ENCODE assay signal across 23 cellular contexts in genomic region chr3:162586591-162586990, GRCh38.
DNase-seq lines count a peak whose midpoint lies in the region; ATAC-seq and TF ChIP-seq lines count a peak whose summit lies in the region.
"Had no signal": no experiment of that assay in that cellular context is flagged by ENCODE, and none has a peak within 500 bp of the region (broad histone marks: within the 10 kb centered on the region; RNA-seq: fewer than 3 reads in every experiment).

No MANE protein-coding gene starts in this region.

- H3K4me1 ChIP-seq in GM23338 (ENCODE audit: insufficient read depth): no peaks in the 10 kb centered on the region
- H3K4me1 ChIP-seq: breast epithelium, psoas muscle, tibial artery had no signal

- H3K4me1 Mint-ChIP-seq in GM23338: peaks cover 2% of the 10 kb centered on the region; the same call in 2 of the 3 replicates
- H3K4me1 Mint-ChIP-seq: activated CD4-positive, alpha-beta memory T cell treated with anti-CD3 and anti-CD28 coated beads, Interleukin-2, amount 10 ng/mL, durations not matched to agents 7 days and 5 days; activated naive CD4-positive, alpha-beta T cell treated with anti-CD3 and anti-CD28 coated beads, Interleukin-2, amount 50 U/mL, for 24 hours; memory B cell; stimulated activated memory B cell treated with anti-CD40 and anti-IgM and Interleukin-4, amounts not matched to agents 10 μg/mL and 1 μg/mL and 100 μg/mL, for 72 hours had no signal

- H3K79me2 ChIP-seq in GM23338 (replicated peaks; ENCODE audit: insufficient read depth): no peaks in the 10 kb centered on the region

- H3K27ac Mint-ChIP-seq in GM23338: no peak overlapping the region
- H3K27ac Mint-ChIP-seq: activated CD4-positive, alpha-beta memory T cell treated with anti-CD3 and anti-CD28 coated beads, Interleukin-2, amount 10 ng/mL, durations not matched to agents 7 days and 5 days; activated naive CD4-positive, alpha-beta T cell treated with anti-CD3 and anti-CD28 coated beads, Interleukin-2, amount 50 U/mL, for 24 hours; memory B cell; stimulated activated memory B cell treated with anti-CD40 and anti-IgM and Interleukin-4, amounts not matched to agents 10 μg/mL and 1 μg/mL and 100 μg/mL, for 72 hours had no signal

- peak overlapping the region; percentile 7; the same call in 1 of the 2 replicates for H2AFZ ChIP-seq in GM23338

- no peak overlapping the region for H3K4me2 ChIP-seq in GM23338

- no peak for ATAC-seq in GM23338
- ATAC-seq in HG03342 (IDR thresholded peaks at IDR 0.05; ENCODE audit: unreplicated experiment): no peak
- ATAC-seq: activated T-cell treated with anti-CD3 and anti-CD28 coated beads, Interleukin-2, amount 50 U/mL, for 4 hours; psoas muscle; stimulated activated memory B cell treated with anti-CD40 and anti-IgM and Interleukin-4, amounts not matched to agents 10 μg/mL and 1 μg/mL and 100 μg/mL, for 72 hours had no signal

- no peaks in the 10 kb centered on the region for H3K36me3 ChIP-seq in GM23338 (ENCODE audit: insufficient read depth)
- H3K36me3 ChIP-seq: breast epithelium, tibial artery had no signal

- peaks cover 7% of the 10 kb centered on the region; the same call in 1 of the 3 replicates for H3K9me3 Mint-ChIP-seq in GM23338
- H3K9me3 Mint-ChIP-seq: nephron; stimulated activated memory B cell treated with anti-CD40 and anti-IgM and Interleukin-4, amounts not matched to agents 10 μg/mL and 1 μg/mL and 100 μg/mL, for 72 hours had no signal

- H3K27ac ChIP-seq in GM23338 (ENCODE audit: low read depth): no peak overlapping the region
- H3K27ac ChIP-seq: breast epithelium, psoas muscle, RWPE1, tibial artery, VCaP had no signal

- TF ChIP-seq CTCF in GM23338 (conservative IDR thresholded peaks at IDR 0.05; ENCODE audit: low read depth in 2 of 2) (no peak), cardiac fibroblast (IDR thresholded peaks at IDR 0.05; ENCODE audit: low read depth, low read length) (no peak)

- DNase-seq in GM23338 (ENCODE audit: low spot score): peak; percentile 27
- DNase-seq in LHCN-M2 (ENCODE audit: low read depth): peak; percentile 61
- DNase-seq in cardiac fibroblast (ENCODE audit: low read depth in 2 of 2): peak; percentile 1 to 16
- DNase-seq in non-pigmented ciliary epithelial cell (ENCODE audit: low read depth): peak; percentile 9
- DNase-seq in activated CD8-positive, alpha-beta memory T cell treated with anti-CD3 and anti-CD28 coated beads for 24 hours: no peak
- DNase-seq in NCI-H1436 treated with DMSO at 0.1 percent for 48 hours (lab: John Stamatoyannopoulos, UW): no peak
- DNase-seq: activated CD4-positive, alpha-beta memory T cell treated with anti-CD3 and anti-CD28 coated beads, Interleukin-2, amount 10 ng/mL, durations not matched to agents 7 days and 5 days; activated T-cell treated with anti-CD3 and anti-CD28 coated beads, Interleukin-2, amount 50 U/mL, for 4 hours; glutamatergic neuron; MM.1S; NCI-H187; NCI-H526 treated with DMSO at 0.1 percent for 48 hours; psoas muscle; SW 1271; tibial artery had no signal

- H3K9me2 ChIP-seq in GM23338 (ENCODE audit: insufficient read depth): no peaks in the 10 kb centered on the region; the same call in 1 of the 2 replicates

- H3K4me3 Mint-ChIP-seq in GM23338: no peak overlapping the region
- H3K4me3 Mint-ChIP-seq: activated CD4-positive, alpha-beta memory T cell treated with anti-CD3 and anti-CD28 coated beads, Interleukin-2, amount 10 ng/mL, durations not matched to agents 7 days and 5 days; activated naive CD4-positive, alpha-beta T cell treated with anti-CD3 and anti-CD28 coated beads, Interleukin-2, amount 50 U/mL, for 24 hours; activated T-cell treated with anti-CD3 and anti-CD28 coated beads, Interleukin-2, amount 50 U/mL, for 4 hours; memory B cell; nephron; stimulated activated memory B cell treated with anti-CD40 and anti-IgM and Interleukin-4, amounts not matched to agents 10 μg/mL and 1 μg/mL and 100 μg/mL, for 72 hours had no signal

- no peaks in the 10 kb centered on the region for H4K20me1 ChIP-seq in GM23338 (replicated peaks; ENCODE audit: insufficient read depth)

- H3K4me3 ChIP-seq in GM23338 (no peak overlapping the region), cardiac fibroblast (replicated peaks in 1 of 2; ENCODE audit: low read depth in 2 of 2, low read length in 2 of 2) (no peak overlapping the region)
- H3K4me3 ChIP-seq: breast epithelium, psoas muscle, tibial artery had no signal

- no peaks in the 10 kb centered on the region for H3K27me3 Mint-ChIP-seq in GM23338 (ENCODE audit: insufficient read depth, low read depth, poor library complexity)
- H3K27me3 Mint-ChIP-seq: activated CD4-positive, alpha-beta memory T cell treated with anti-CD3 and anti-CD28 coated beads, Interleukin-2, amount 10 ng/mL, durations not matched to agents 7 days and 5 days; activated naive CD4-positive, alpha-beta T cell treated with anti-CD3 and anti-CD28 coated beads, Interleukin-2, amount 50 U/mL, for 24 hours; memory B cell; stimulated activated memory B cell treated with anti-CD40 and anti-IgM and Interleukin-4, amounts not matched to agents 10 μg/mL and 1 μg/mL and 100 μg/mL, for 72 hours had no signal

- peaks cover 11% of the 10 kb centered on the region; the same call in 2 of the 3 replicates for H3K36me3 Mint-ChIP-seq in GM23338 (ENCODE audit: low read depth)
- H3K36me3 Mint-ChIP-seq: activated naive CD4-positive, alpha-beta T cell treated with anti-CD3 and anti-CD28 coated beads, Interleukin-2, amount 50 U/mL, for 24 hours; stimulated activated memory B cell treated with anti-CD40 and anti-IgM and Interleukin-4, amounts not matched to agents 10 μg/mL and 1 μg/mL and 100 μg/mL, for 72 hours had no signal

- H3F3A ChIP-seq in GM23338 (replicated peaks; ENCODE audit: low read depth): no peaks in the 10 kb centered on the region

- H3K27me3 ChIP-seq in GM23338 (ENCODE audit: insufficient read depth): no peaks in the 10 kb centered on the region
- H3K27me3 ChIP-seq: breast epithelium, tibial artery had no signal

TF ChIP-seq in GM23338, 12 proteins besides CTCF, POLR2A, EP300 and RAD21:
- no peak for TF ChIP-seq EZH2 (IDR thresholded peaks at IDR 0.05; ENCODE audit: low read depth, unreplicated experiment)
- no peak for TF ChIP-seq REST (IDR thresholded peaks at IDR 0.05; ENCODE audit: unreplicated experiment)

Comparison
In these comparisons a context has a peak if more than half of its experiments do, and no peak if none do; other contexts are left out.
1. DNase-seq: peak in GM23338 (single experiment), LHCN-M2 (single experiment), cardiac fibroblast (2 of 2) and non-pigmented ciliary epithelial cell (single experiment); none in activated CD8-positive, alpha-beta memory T cell treated with anti-CD3 and anti-CD28 coated beads for 24 hours (single experiment) and NCI-H1436 treated with DMSO at 0.1 percent for 48 hours (single experiment).